8 cellular contexts compared by ENCODE assay signal in genomic region chr14:88868558-88869159, GRCh38. TPM values are rescaled to one million over a fixed set of nuclear protein-coding genes. Genes with fewer than 3 reads are reported as not detected.
A peak's percentile ranks its signal among the peaks of the same experiment; 100 is the strongest.
DNase-seq lines count a peak whose midpoint lies in the region; ATAC-seq and TF ChIP-seq lines count a peak whose summit lies in the region.

No MANE protein-coding gene starts in this region.

- no peaks in the 10 kb centered on the region for H3K9me3 ChIP-seq in CD4-positive, alpha-beta memory T cell (ENCODE audit: control insufficient read depth in 1 of 2, low read length in 2 of 2)
- H3K9me3 ChIP-seq in HEK293 (ENCODE audit: control insufficient read depth, insufficient read depth, low read depth, low read length) = no peaks in the 10 kb centered on the region

- H3K4me1 ChIP-seq in CD4-positive, alpha-beta memory T cell (ENCODE audit: insufficient read depth, low read length) = no peaks in the 10 kb centered on the region
- no peaks in the 10 kb centered on the region for H3K4me1 ChIP-seq in HEK293 (ENCODE audit: control insufficient read depth, insufficient read depth, low read length)

- H3K9me3 Mint-ChIP-seq in CD4-positive, alpha-beta memory T cell = no peaks in the 10 kb centered on the region

- H3K4me1 Mint-ChIP-seq in CD4-positive, alpha-beta memory T cell = no peaks in the 10 kb centered on the region

- H3K4me3 ChIP-seq in CD4-positive, alpha-beta memory T cell (ENCODE audit: low read length in 2 of 2) = no peak overlapping the region
- H3K4me3 ChIP-seq in HEK293 (ENCODE audit: low read depth, low read length) = no peak overlapping the region

- H3K27me3 ChIP-seq in CD4-positive, alpha-beta memory T cell (ENCODE audit: insufficient read depth, low read length) = no peaks in the 10 kb centered on the region

- H3K27ac Mint-ChIP-seq in CD4-positive, alpha-beta memory T cell = no peak overlapping the region

- POLR2A ChIA-PET in CD4-positive, alpha-beta memory T cell (lab: Charles Lee; ENCODE audit: partially characterized antibody) = no interaction called here
- POLR2A ChIA-PET in HEK293 (lab: Yijun Ruan, JAX) = no interaction called here

- no peaks in the 10 kb centered on the region for H3K36me3 ChIP-seq in CD4-positive, alpha-beta memory T cell (ENCODE audit: insufficient read depth, low read length)
- H3K36me3 ChIP-seq in HEK293 (ENCODE audit: control insufficient read depth in 2 of 2, insufficient read depth in 1 of 2, low read length in 2 of 2) = peaks cover 0 to 43% of the 10 kb centered on the region in 2 experiments

- H3K4me3 Mint-ChIP-seq in CD4-positive, alpha-beta memory T cell = no peak overlapping the region

- H3K27me3 Mint-ChIP-seq in CD4-positive, alpha-beta memory T cell = no peaks in the 10 kb centered on the region

- TF ChIP-seq CTCF in HEK293 (tag by site-specific recombination; IDR thresholded peaks at IDR 0.05) = no peak

- no peak overlapping the region for H3K27ac ChIP-seq in CD4-positive, alpha-beta memory T cell (ENCODE audit: low read depth, low read length)
- no peak overlapping the region for H3K27ac ChIP-seq in HEK293 (ENCODE audit: extremely low read depth, low read depth, low read length)

- ATAC-seq in GM18517 (IDR thresholded peaks at IDR 0.05; ENCODE audit: unreplicated experiment) (no peak), GM19467 (IDR thresholded peaks at IDR 0.05; ENCODE audit: unreplicated experiment) (no peak), GM21528 (IDR thresholded peaks at IDR 0.05; ENCODE audit: low FRiP score, unreplicated experiment) (no peak)

- peak in 4 of 5 donors; percentile 5 to 12 (median 10) for DNase-seq in CD4-positive, alpha-beta memory T cell
- peak; percentile 78 for DNase-seq in NCI-H748 (lab: John Stamatoyannopoulos, UW; ENCODE audit: unreplicated experiment)
- peak; percentile 47 for DNase-seq in fibroblast of gingiva (ENCODE audit: low read depth)
- DNase-seq in SHP77 (lab: John Stamatoyannopoulos, UW) = no peak

- intact Hi-C loops in CD4-positive, alpha-beta memory T cell (cut with micrococcal nuclease) = loop anchor here (1.0 to 10.0 kb wide), 2 partner anchors 201 to 304 kb away; partner anchors contain the start of gene ZC3H14

- peaks cover 5 to 8% of the 10 kb centered on the region in 2 donors for H3K36me3 Mint-ChIP-seq in CD4-positive, alpha-beta memory T cell

- CTCF ChIA-PET in CD4-positive, alpha-beta memory T cell (lab: Charles Lee; ENCODE audit: partially characterized antibody) = interaction anchor here (0.6 to 5.7 kb wide), 8 partner anchors 8 to 679 kb away, joined by 3 to 64 read pairs (median 3); no protein-coding TSS in a partner anchor
- CTCF ChIA-PET in HEK293 (lab: Yijun Ruan, JAX) = interaction anchor here (0.6 to 3.6 kb wide), 6 partner anchors 9 to 854 kb away, joined by 3 to 25 read pairs (median 4); no protein-coding TSS in a partner anchor

TF ChIP-seq in HEK293, 187 proteins besides CTCF, POLR2A, EP300 and RAD21:
- TF ChIP-seq, protein P1, sequence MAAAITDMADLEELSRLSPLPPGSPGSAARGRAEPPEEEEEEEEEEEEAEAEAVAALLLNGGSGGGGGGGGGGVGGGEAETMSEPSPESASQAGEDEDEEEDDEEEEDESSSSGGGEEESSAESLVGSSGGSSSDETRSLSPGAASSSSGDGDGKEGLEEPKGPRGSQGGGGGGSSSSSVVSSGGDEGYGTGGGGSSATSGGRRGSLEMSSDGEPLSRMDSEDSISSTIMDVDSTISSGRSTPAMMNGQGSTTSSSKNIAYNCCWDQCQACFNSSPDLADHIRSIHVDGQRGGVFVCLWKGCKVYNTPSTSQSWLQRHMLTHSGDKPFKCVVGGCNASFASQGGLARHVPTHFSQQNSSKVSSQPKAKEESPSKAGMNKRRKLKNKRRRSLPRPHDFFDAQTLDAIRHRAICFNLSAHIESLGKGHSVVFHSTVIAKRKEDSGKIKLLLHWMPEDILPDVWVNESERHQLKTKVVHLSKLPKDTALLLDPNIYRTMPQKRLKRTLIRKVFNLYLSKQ (tag by site-specific recombination; IDR thresholded peaks at IDR 0.05; ENCODE audit: borderline replicate concordance) = no peak
- peak; percentile 54 for TF ChIP-seq ZNF654 (tag by site-specific recombination; IDR thresholded peaks at IDR 0.05; ENCODE audit: low read depth)
- TF ChIP-seq ZBTB8A (tag by site-specific recombination; IDR thresholded peaks at IDR 0.05) = no peak
- no peak for TF ChIP-seq ZNF335 (tag by site-specific recombination; conservative IDR thresholded peaks at IDR 0.05)
- TF ChIP-seq ZNF664 (tag by site-specific recombination; IDR thresholded peaks at IDR 0.05) = no peak
- TF ChIP-seq ZNF19 (tag by site-specific recombination; IDR thresholded peaks at IDR 0.05; ENCODE audit: low read depth) = no peak
- TF ChIP-seq TCF7L2 (IDR thresholded peaks at IDR 0.05; ENCODE audit: borderline replicate concordance, low read depth, low read length) = no peak

RNA-seq across cellular contexts. Expression of gene TTC8, which starts 44.2 kb away (rescaled TPM):
- 1 to 10 TPM; 1.4 to 1.5 TPM for total RNA-seq in CD4-positive, alpha-beta memory T cell
- 1 to 10 TPM; 1.2 to 1.5 TPM for polyA plus RNA-seq in CD4-positive, alpha-beta memory T cell

Comparison
In these comparisons a context has a peak if more than half of its experiments do, and no peak if none do; other contexts are left out.
1. DNase-seq: peak in CD4-positive, alpha-beta memory T cell (4 of 5), NCI-H748 (single experiment) and fibroblast of gingiva (single experiment); none in SHP77 (0 of 2).